In the genomic region with DNA sequence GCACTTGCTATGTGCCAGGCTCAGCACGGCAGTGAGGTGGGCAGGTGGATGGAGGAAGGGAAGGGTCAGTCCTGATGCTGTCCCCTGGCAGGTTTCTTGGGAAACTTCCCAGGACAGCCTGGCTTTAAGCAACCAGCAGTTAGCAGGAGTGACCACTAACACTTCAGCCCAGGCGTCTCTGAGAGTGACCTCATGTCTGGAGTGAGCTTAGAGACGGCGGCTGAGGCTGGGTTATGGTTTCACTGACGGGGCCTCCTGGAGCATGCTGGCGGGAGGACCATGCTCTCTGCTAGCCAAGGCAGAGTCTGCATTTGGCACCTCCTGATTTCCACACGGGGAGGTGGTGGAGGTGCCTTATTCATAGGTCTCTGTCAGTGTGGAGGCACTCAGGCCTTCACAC, we compare ENCODE assay signal across 21 cellular contexts. TPM values are rescaled to one million over a fixed set of nuclear protein-coding genes. Genes with fewer than 3 reads are reported as not detected.
A peak's percentile ranks its signal among the peaks of the same experiment; 100 is the strongest.
DNase-seq lines count a peak whose midpoint lies in the region; ATAC-seq and TF ChIP-seq lines count a peak whose summit lies in the region.
"Had no signal": no experiment of that assay in that cellular context is flagged by ENCODE, and none has a peak within 500 bp of the region (broad histone marks: within the 10 kb centered on the region; RNA-seq: fewer than 3 reads in every experiment).

No MANE protein-coding gene starts in this region.

- no peak for ATAC-seq in HG03565 (IDR thresholded peaks at IDR 0.05; ENCODE audit: unreplicated experiment)
- ATAC-seq: CD8-positive, alpha-beta T cell; GM12878; GM23338 had no signal

- no peak overlapping the region for H3K4me2 ChIP-seq in neuronal stem cell (ENCODE audit: insufficient read depth, low read length, poor library complexity, severe bottlenecking)
- H3K4me2 ChIP-seq: A549, BLaER1, GM23338 had no signal

- H3K4ac ChIP-seq in neuronal stem cell (ENCODE audit: low read length) = no peak overlapping the region

- no peak overlapping the region for H4K8ac ChIP-seq in neuronal stem cell (ENCODE audit: low read depth, low read length)

- no peak overlapping the region for H3K14ac ChIP-seq in neuronal stem cell (ENCODE audit: low read length)

- no peak overlapping the region for H2BK15ac ChIP-seq in neuronal stem cell (ENCODE audit: low read length)

- H3K79me1 ChIP-seq in neuronal stem cell (ENCODE audit: low read depth, low read length) = peaks cover 3% of the 10 kb centered on the region

- H3K27ac ChIP-seq in WERI-Rb-1 = no peak overlapping the region
- no peak overlapping the region for H3K27ac ChIP-seq in neuronal stem cell (replicated peaks; ENCODE audit: low read length)
- H3K27ac ChIP-seq: A549, BLaER1 had no signal

- H2BK5ac ChIP-seq in neuronal stem cell (ENCODE audit: low read length) = peak overlapping the region; percentile 0

- no peaks in the 10 kb centered on the region for H3K27me3 ChIP-seq in WERI-Rb-1 (ENCODE audit: insufficient read depth, low read depth, severe bottlenecking)
- H3K27me3 ChIP-seq in neuronal stem cell (ENCODE audit: control insufficient read depth in 3 of 3, insufficient read depth in 3 of 3, low read depth in 1 of 3, low read length in 3 of 3) = peaks cover 0 to 20% (median 0%) of the 10 kb centered on the region in 3 experiments

- no peak for TF ChIP-seq CTCF in WERI-Rb-1 (IDR thresholded peaks at IDR 0.05; ENCODE audit: low read depth, low read length)

- H2BK12ac ChIP-seq in neuronal stem cell (ENCODE audit: low read length) = no peak overlapping the region

- DNase-seq in AG08396 (ENCODE audit: low spot score) (peak; percentile 82), WERI-Rb-1 (peak; percentile 48), glomerular visceral epithelial cell (ENCODE audit: extremely low spot score) (peak; percentile 63), neuronal stem cell (ENCODE audit: low spot score) (no peak), middle frontal gyrus (ENCODE audit: extremely low spot score, low spot score) (no peak), OCI-M1 (lab: John Stamatoyannopoulos, UW) (no peak)
- DNase-seq in activated CD8-positive, alpha-beta memory T cell treated with anti-CD3 and anti-CD28 coated beads, Interleukin-2, amount 50 U/mL, for 4 hours = no peak
- DNase-seq: Calu3; CD8-positive, alpha-beta T cell; HCEC 1CT; NCI-H1105 treated with DMSO at 0.1 percent for 48 hours; NCI-H1694; NCI-H748 treated with DMSO at 0.1 percent for 48 hours; NK-92 treated with Interleukin-12 subunit alpha and Interleukin-12 subunit beta, amount 100 ng/mL, for 24 hours; SHP77 treated with DMSO at 0.1 percent for 48 hours had no signal

- H2BK120ac ChIP-seq in neuronal stem cell (ENCODE audit: low read depth, low read length) = no peak overlapping the region

- H3K23ac ChIP-seq in neuronal stem cell (ENCODE audit: low read depth, low read length, poor library complexity) = no peak overlapping the region

- H4K91ac ChIP-seq in neuronal stem cell (ENCODE audit: low read depth, low read length, poor library complexity) = no peak overlapping the region

- H3K4me3 ChIP-seq in WERI-Rb-1 (ENCODE audit: low read depth, low read length) (no peak overlapping the region), neuronal stem cell (ENCODE audit: low read length in 2 of 2) (no peak overlapping the region)
- H3K4me3 ChIP-seq: A549, BLaER1, GM12878, GM23338, K562 had no signal

- H3K36me3 ChIP-seq in WERI-Rb-1 = no peaks in the 10 kb centered on the region
- H3K36me3 ChIP-seq in neuronal stem cell (replicated peaks in 1 of 2; ENCODE audit: control insufficient read depth in 2 of 2, insufficient read depth in 2 of 2, low read length in 2 of 2) = no peaks in the 10 kb centered on the region
- H3K36me3 ChIP-seq: BLaER1 had no signal

- peak overlapping the region; percentile 0 for H2AK5ac ChIP-seq in neuronal stem cell (ENCODE audit: low read depth, low read length)

- no CpG with 5 or more reads among the region's 7 CpGs for WGBS in neuronal stem cell (ENCODE audit: extremely low coverage in 2 of 2, insufficient read length in 2 of 2, insufficient replicate concordance in 1 of 2), 2 donors

- H2AFZ ChIP-seq in neuronal stem cell (ENCODE audit: low read length) = no peak overlapping the region
- H2AFZ ChIP-seq: GM23338 had no signal

- H3K18ac ChIP-seq in neuronal stem cell (ENCODE audit: low read length) = peak overlapping the region; percentile 1

- H3K4me1 ChIP-seq in neuronal stem cell (ENCODE audit: control insufficient read depth in 2 of 2, insufficient read depth in 1 of 2, low read depth in 1 of 2, low read length in 2 of 2) = peaks cover 5 to 13% of the 10 kb centered on the region in 2 donors

- H3K9ac ChIP-seq in neuronal stem cell (ENCODE audit: low read depth, low read length, poor library complexity) = no peak overlapping the region
- H3K9ac ChIP-seq: BLaER1 had no signal

- H3K9me3 ChIP-seq in WERI-Rb-1 (ENCODE audit: severe bottlenecking) (no peaks in the 10 kb centered on the region), neuronal stem cell (replicated peaks in 1 of 2; ENCODE audit: control insufficient read depth in 2 of 2, insufficient read depth in 1 of 2, low read depth in 1 of 2, low read length in 2 of 2) (no peaks in the 10 kb centered on the region)
- H3K9me3 ChIP-seq: A549, BLaER1 had no signal

RNA-seq across cellular contexts. Expression of a gene that starts 2.5 kb away (rescaled TPM):
- polyA plus RNA-seq in neuronal stem cell (2013, experiment 1 of 2) = 0.67 TPM
- 0.71 TPM for polyA plus RNA-seq in neuronal stem cell (2013, experiment 2 of 2)
- polyA plus RNA-seq: K562 had no signal

RNA-seq across cellular contexts. Expression of a gene that starts 36.7 kb away (rescaled TPM):
- 1.5 TPM for polyA plus RNA-seq in neuronal stem cell (2013, experiment 1 of 2)
- 1.6 TPM for polyA plus RNA-seq in neuronal stem cell (2013, experiment 2 of 2)
- polyA plus RNA-seq: K562 had no signal

RNA-seq across cellular contexts. Expression of a gene that starts 43.4 kb away (rescaled TPM):
- polyA plus RNA-seq in neuronal stem cell (2013, experiment 1 of 2) = 22.3 TPM
- 22.5 TPM for polyA plus RNA-seq in neuronal stem cell (2013, experiment 2 of 2)

Comparison
In these comparisons a context has a peak if more than half of its experiments do, and no peak if none do; other contexts are left out.
1. DNase-seq: peak in AG08396 (single experiment), WERI-Rb-1 (single experiment) and glomerular visceral epithelial cell (single experiment); none in neuronal stem cell (single experiment), middle frontal gyrus (single experiment), OCI-M1 (single experiment) and activated CD8-positive, alpha-beta memory T cell treated with anti-CD3 and anti-CD28 coated beads, Interleukin-2, amount 50 U/mL, for 4 hours (single experiment).